24 cellular contexts compared by ENCODE assay signal in genomic region chr17:9926150-9926804, GRCh38. TPM values are rescaled to one million over a fixed set of nuclear protein-coding genes. Genes with fewer than 3 reads are reported as not detected.
DNase-seq lines count a peak whose midpoint lies in the region; ATAC-seq and TF ChIP-seq lines count a peak whose summit lies in the region.
"Had no signal": no experiment of that assay in that cellular context is flagged by ENCODE, and none has a peak within 500 bp of the region (broad histone marks: within the 10 kb centered on the region; RNA-seq: fewer than 3 reads in every experiment).

No MANE protein-coding gene starts in this region.

- peak overlapping the region in 1 of 3 experiments; percentile 77; a peak in 2 of 7 replicates for H3K27ac Mint-ChIP-seq in H9
- peak overlapping the region; percentile 69 for H3K27ac Mint-ChIP-seq in stimulated activated effector memory CD8-positive, alpha-beta T cell treated with anti-CD3 and anti-CD28 coated beads, Interleukin-12 subunit alpha, Interleukin-12 subunit beta, amount 100 ng/mL, for 72 hours
- H3K27ac Mint-ChIP-seq: CD8-positive, alpha-beta T cell had no signal

- H3K9ac ChIP-seq in BLaER1 (no peak overlapping the region), H9 (ENCODE audit: extremely low read depth, insufficient read length, low read length) (no peak overlapping the region)

- H4K91ac ChIP-seq in H9 (ENCODE audit: insufficient read length, low read depth, low read length), result no peak overlapping the region

- H3K4me3 ChIP-seq in BLaER1 (no peak overlapping the region), MG63 (no peak overlapping the region)
- H3K4me3 ChIP-seq: GM12878, K562, SJSA1 had no signal

- peaks cover 8% of the 10 kb centered on the region; the same call in 1 of the 2 replicates for H4K20me1 ChIP-seq in BLaER1
- H4K20me1 ChIP-seq in H9 (ENCODE audit: control insufficient read depth, insufficient read depth, insufficient read length), result no peaks in the 10 kb centered on the region

- no peak overlapping the region for H3K4ac ChIP-seq in H9 (ENCODE audit: low read depth, low read length)

- ATAC-seq in foreskin keratinocyte, result peak; percentile 60
- no peak for ATAC-seq in stimulated activated effector memory CD8-positive, alpha-beta T cell treated with anti-CD3 and anti-CD28 coated beads, Interleukin-12 subunit alpha, Interleukin-12 subunit beta, amount 100 ng/mL, for 72 hours
- ATAC-seq: CD8-positive, alpha-beta T cell; HCT116; K562; Panc1 had no signal

- H2AK5ac ChIP-seq in H9 (ENCODE audit: insufficient read length, low read length), result no peak overlapping the region

- no peak overlapping the region for H3K4me3 Mint-ChIP-seq in H9
- no peak overlapping the region for H3K4me3 Mint-ChIP-seq in stimulated activated effector memory CD8-positive, alpha-beta T cell treated with anti-CD3 and anti-CD28 coated beads, Interleukin-12 subunit alpha, Interleukin-12 subunit beta, amount 100 ng/mL, for 72 hours
- H3K4me3 Mint-ChIP-seq: CD8-positive, alpha-beta T cell had no signal

- H3K27me3 Mint-ChIP-seq in H9 (ENCODE audit: low read depth), result peaks cover 2% of the 10 kb centered on the region; the same call in 1 of the 2 replicates

- peaks cover 5 to 19% of the 10 kb centered on the region in 2 experiments for H3K4me1 Mint-ChIP-seq in H9
- H3K4me1 Mint-ChIP-seq in stimulated activated effector memory CD8-positive, alpha-beta T cell treated with anti-CD3 and anti-CD28 coated beads, Interleukin-12 subunit alpha, Interleukin-12 subunit beta, amount 100 ng/mL, for 72 hours, result peaks cover 6% of the 10 kb centered on the region

- no peak overlapping the region for H2BK5ac ChIP-seq in H9 (ENCODE audit: insufficient read length, low read length)

- H2BK12ac ChIP-seq in H9 (ENCODE audit: insufficient read length, low read depth, low read length), result no peak overlapping the region

- no peak overlapping the region for H3K23ac ChIP-seq in H9 (ENCODE audit: insufficient read length, low read depth, low read length)

- DNase-seq in H9 (no peak), foreskin keratinocyte (peak in 1 of 2 donors; percentile 8), MG63 (no peak)
- no peak for DNase-seq in stimulated activated effector memory CD8-positive, alpha-beta T cell treated with anti-CD3 and anti-CD28 coated beads, Interleukin-12 subunit alpha, Interleukin-12 subunit beta, amount 100 ng/mL, for 72 hours (ENCODE audit: low spot score in 2 of 2)
- no peak for DNase-seq in stimulated activated naive CD4-positive, alpha-beta T cell (lab: John Stamatoyannopoulos, UW)
- no peak for DNase-seq in NK-92 treated with Interleukin-12 subunit alpha and Interleukin-12 subunit beta, amount 100 ng/mL, for 24 hours (lab: John Stamatoyannopoulos, UW)
- DNase-seq: CD8-positive, alpha-beta T cell; DND-41; GOT3; NCI-H1092 treated with DMSO at 0.1 percent for 48 hours; NCI-H2029 treated with DMSO at 0.1 percent for 48 hours; NCI-H226; NCI-H510A treated with DMSO at 0.1 percent for 48 hours; NCI-H748 treated with DMSO at 0.1 percent for 48 hours had no signal

- 0 out of 2 replicates have a peak overlapping the region, but pooled peaks have one; percentile 6 for H3K14ac ChIP-seq in H9 (ENCODE audit: insufficient read depth, low read length)

- H3T11ph ChIP-seq in H9 (ENCODE audit: low read length), result no peak overlapping the region

- no peak overlapping the region for H2BK20ac ChIP-seq in H9 (ENCODE audit: low read depth, low read length, poor library complexity, severe bottlenecking)

- H3K9me3 ChIP-seq in BLaER1 (no peaks in the 10 kb centered on the region), H9 (ENCODE audit: control insufficient read depth, low read depth, low read length) (no peaks in the 10 kb centered on the region), MG63 (no peaks in the 10 kb centered on the region)
- H3K9me3 ChIP-seq: SJSA1 had no signal

- no peaks in the 10 kb centered on the region for H3K79me1 ChIP-seq in H9 (ENCODE audit: insufficient read depth, low read depth, low read length, poor library complexity, severe bottlenecking)

- H3K79me2 ChIP-seq in H9 (ENCODE audit: insufficient read depth, low read length), result no peaks in the 10 kb centered on the region

- H4K8ac ChIP-seq in H9 (replicated peaks; ENCODE audit: insufficient read length, low read depth, low read length), result no peak overlapping the region

- peak overlapping the region; percentile 44; the same call in 1 of the 2 replicates for H3K27ac ChIP-seq in BLaER1
- H3K27ac ChIP-seq in H9 (ENCODE audit: insufficient read length, low read depth, low read length), result no peak overlapping the region
- no peak overlapping the region for H3K27ac ChIP-seq in foreskin keratinocyte
- H3K27ac ChIP-seq: HL-60, SJSA1 had no signal

- H3K27me3 ChIP-seq in BLaER1, result no peaks in the 10 kb centered on the region
- H3K27me3 ChIP-seq in H9 (ENCODE audit: insufficient read depth, low read length), result no peaks in the 10 kb centered on the region
- no peaks in the 10 kb centered on the region for H3K27me3 ChIP-seq in foreskin keratinocyte
- no peaks in the 10 kb centered on the region for H3K27me3 ChIP-seq in MG63
- H3K27me3 ChIP-seq: SJSA1 had no signal

- H3K18ac ChIP-seq in H9 (ENCODE audit: insufficient read length, low read depth, low read length), result no peak overlapping the region

- H3K23me2 ChIP-seq in H9 (ENCODE audit: insufficient read length, low read depth, low read length, poor library complexity, severe bottlenecking), result no peaks in the 10 kb centered on the region

- no peak for TF ChIP-seq CTCF in H9 (conservative IDR thresholded peaks at IDR 0.05)
- TF ChIP-seq CTCF in foreskin keratinocyte (conservative IDR thresholded peaks at IDR 0.05), result no peak

- H3K56ac ChIP-seq in H9 (ENCODE audit: insufficient read length, low read depth, low read length), result no peak overlapping the region

- no peak overlapping the region for H2BK15ac ChIP-seq in H9 (ENCODE audit: low read depth, low read length)

- no peak overlapping the region for H3K4me2 ChIP-seq in BLaER1
- H3K4me2 ChIP-seq in H9 (ENCODE audit: insufficient read depth, insufficient read length, low read length), result no peak overlapping the region

- H3K36me3 ChIP-seq in BLaER1, result peaks cover 49% of the 10 kb centered on the region
- H3K36me3 ChIP-seq in MG63, result no peaks in the 10 kb centered on the region
- H3K36me3 ChIP-seq: SJSA1 had no signal

- no peaks in the 10 kb centered on the region for H3K36me3 Mint-ChIP-seq in H9 (ENCODE audit: insufficient read depth in 1 of 3, low read depth in 3 of 3)
- H3K36me3 Mint-ChIP-seq in stimulated activated effector memory CD8-positive, alpha-beta T cell treated with anti-CD3 and anti-CD28 coated beads, Interleukin-12 subunit alpha, Interleukin-12 subunit beta, amount 100 ng/mL, for 72 hours, result peaks cover 13% of the 10 kb centered on the region
- H3K36me3 Mint-ChIP-seq: CD8-positive, alpha-beta T cell had no signal

- no peak overlapping the region for H4K5ac ChIP-seq in H9 (ENCODE audit: insufficient read length, low read depth, low read length)

- H2AFZ ChIP-seq in H9 (ENCODE audit: low read length), result no peak overlapping the region

- WGBS in H9 (ENCODE audit: extremely low coverage, insufficient read length, low lambda C conversion rate), result no CpG with 5 or more reads among the region's 21 CpGs

- peaks cover 11% of the 10 kb centered on the region for H3K4me1 ChIP-seq in BLaER1
- no peaks in the 10 kb centered on the region for H3K4me1 ChIP-seq in H9 (ENCODE audit: insufficient read depth, low read length)
- H3K4me1 ChIP-seq in foreskin keratinocyte, result no peaks in the 10 kb centered on the region

- H2BK120ac ChIP-seq in H9 (ENCODE audit: low read depth, low read length, poor library complexity, severe bottlenecking), result no peak overlapping the region

- H3K9me3 Mint-ChIP-seq in H9, result no peaks in the 10 kb centered on the region; a peak in 1 of 5 replicates
- no peaks in the 10 kb centered on the region for H3K9me3 Mint-ChIP-seq in stimulated activated effector memory CD8-positive, alpha-beta T cell treated with anti-CD3 and anti-CD28 coated beads, Interleukin-12 subunit alpha, Interleukin-12 subunit beta, amount 100 ng/mL, for 72 hours
- H3K9me3 Mint-ChIP-seq: CD8-positive, alpha-beta T cell had no signal

RNA-seq across cellular contexts. Expression of gene RCVRN, which starts 21.2 kb away (rescaled TPM):
- total RNA-seq in H9 (2021) (not detected in 2 replicates), foreskin keratinocyte (not detected in 2 replicates)
- polyA plus RNA-seq in foreskin keratinocyte, result not detected in 2 replicates
- total RNA-seq in MG63 (2014; rRNA removed; shearing (Covaris generic); ENCODE audit: low replicate concordance), result not detected in 2 replicates
- total RNA-seq: HepG2, HT-29, K562 had no signal
- polyA plus RNA-seq: BJ, HepG2, K562 had no signal
